ENCODE assay signal across 1 cellular context in genomic region chr11:9314291-9315077, GRCh38.
A peak's percentile ranks its signal among the peaks of the same experiment; 100 is the strongest.
TF ChIP-seq lines count a peak whose summit lies in the region.

Gene TMEM41B, minus strand, starts transcription at chr11:9314593. Its CDS starts 152 bp downstream, at chr11:9314441.

TF ChIP-seq in HEK293, 187 proteins besides CTCF, POLR2A, EP300 and RAD21 (continued from another document):
- TF ChIP-seq ZNF362 (tag by site-specific recombination; IDR thresholded peaks at IDR 0.05) (no peak), ZFP69B (tag by site-specific recombination; IDR thresholded peaks at IDR 0.05) (no peak), ZIC2 (tag by site-specific recombination; IDR thresholded peaks at IDR 0.05) (peak; percentile 92), ZNF248 (tag by site-specific recombination; IDR thresholded peaks at IDR 0.05) (no peak), WT1 (tag by site-specific recombination; IDR thresholded peaks at IDR 0.05) (0 out of 2 replicates have a peak, but pooled peaks have one; percentile 32), HOXA7 (CRISPR knock-in tag; IDR thresholded peaks at IDR 0.05; ENCODE audit: borderline replicate concordance) (no peak), ZSCAN5A (tag by site-specific recombination; IDR thresholded peaks at IDR 0.05) (no peak), ATF2 (tag by site-specific recombination; IDR thresholded peaks at IDR 0.05; ENCODE audit: low read depth) (no peak), FEZF1 (tag by site-specific recombination; IDR thresholded peaks at IDR 0.05) (peak; percentile 52; the same call in 1 of the 2 replicates), PATZ1 (tag by site-specific recombination; IDR thresholded peaks at IDR 0.05) (peak; percentile 90), ZBTB17 (tag by site-specific recombination; IDR thresholded peaks at IDR 0.05) (peak; percentile 64), ZFP37 (tag by site-specific recombination; IDR thresholded peaks at IDR 0.05) (no peak), ZNF19 (tag by site-specific recombination; IDR thresholded peaks at IDR 0.05; ENCODE audit: low read depth) (no peak), ZNF423 (tag by site-specific recombination; IDR thresholded peaks at IDR 0.05) (0 out of 2 replicates have a peak, but pooled peaks have one; percentile 34), KLF1 (tag by site-specific recombination; IDR thresholded peaks at IDR 0.05) (peak; percentile 59; the same call in 1 of the 2 replicates), AEBP2 (tag by site-specific recombination; IDR thresholded peaks at IDR 0.05; ENCODE audit: borderline replicate concordance) (no peak), ZNF18 (tag by site-specific recombination; IDR thresholded peaks at IDR 0.05) (no peak), ZNF830 (tag by site-specific recombination; IDR thresholded peaks at IDR 0.05; ENCODE audit: low read depth) (no peak), KLF17 (tag by site-specific recombination; IDR thresholded peaks at IDR 0.05) (no peak), ZNF280C (tag by site-specific recombination; IDR thresholded peaks at IDR 0.05) (no peak), ZNF76 (tag by site-specific recombination; IDR thresholded peaks at IDR 0.05; ENCODE audit: borderline replicate concordance, low read depth) (peak; percentile 25; the same call in 1 of the 2 replicates), TCF7L2 (IDR thresholded peaks at IDR 0.05; ENCODE audit: borderline replicate concordance, low read depth, low read length) (peak; percentile 89; the same call in 1 of the 2 replicates), ELK4 (IDR thresholded peaks at IDR 0.05; ENCODE audit: borderline replicate concordance, low read depth, low read length) (no peak; the same call in 1 of the 2 replicates)
